ENCODE assay signal across 8 cellular contexts in the genomic region with DNA sequence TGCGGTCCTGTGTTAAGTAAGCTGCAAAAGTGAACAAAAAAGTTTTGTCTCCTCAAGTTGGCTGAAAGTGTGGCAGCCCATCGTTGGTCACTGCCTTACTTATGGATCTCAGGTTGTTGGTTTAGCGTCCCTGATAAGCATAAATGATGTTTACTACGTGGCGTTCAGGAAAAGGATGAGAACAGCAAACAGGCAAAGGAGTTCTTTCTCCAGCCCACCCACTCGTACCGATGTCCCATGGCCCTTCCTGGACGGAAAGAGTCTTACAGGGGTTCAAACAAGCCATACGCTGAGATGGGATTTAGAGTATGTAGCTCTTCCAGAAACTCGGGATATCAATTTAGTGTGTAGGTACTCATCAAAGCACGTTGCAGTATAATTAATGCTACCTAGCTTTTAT. TPM values are rescaled to one million over a fixed set of nuclear protein-coding genes. Genes with fewer than 3 reads are reported as not detected.
DNase-seq lines count a peak whose midpoint lies in the region; ATAC-seq, FAIRE-seq and TF ChIP-seq lines count a peak whose summit lies in the region.

No MANE protein-coding gene starts in this region.

- H3K9me3 ChIP-seq in keratinocyte (ENCODE audit: control insufficient read depth, low read depth, low read length) (no peaks in the 10 kb centered on the region), thoracic aorta (no peaks in the 10 kb centered on the region)

- no peak overlapping the region for H3K9ac ChIP-seq in keratinocyte (ENCODE audit: control insufficient read depth, extremely low read depth, insufficient read depth, low read length)

- peak overlapping the region; percentile 84 for H3K27ac Mint-ChIP-seq in activated CD4-positive, alpha-beta T cell treated with anti-CD3 and anti-CD28 coated beads, Interleukin-2, amount 10 ng/mL, durations not matched to agents 7 days and 5 days
- peak overlapping the region; percentile 57 for H3K27ac Mint-ChIP-seq in activated CD4-positive, alpha-beta memory T cell treated with anti-CD3 and anti-CD28 coated beads, Interleukin-2, amount 10 ng/mL, durations not matched to agents 7 days and 5 days

- no peaks in the 10 kb centered on the region for H3K9me3 Mint-ChIP-seq in activated CD4-positive, alpha-beta T cell treated with anti-CD3 and anti-CD28 coated beads, Interleukin-2, amount 10 ng/mL, durations not matched to agents 7 days and 5 days
- peaks cover 8% of the 10 kb centered on the region for H3K9me3 Mint-ChIP-seq in activated CD4-positive, alpha-beta memory T cell treated with anti-CD3 and anti-CD28 coated beads, Interleukin-2, amount 10 ng/mL, durations not matched to agents 7 days and 5 days

- peak; percentile 41 for FAIRE-seq in keratinocyte (lab: Jason Lieb, UNC)

- H3K36me3 Mint-ChIP-seq in activated CD4-positive, alpha-beta T cell treated with anti-CD3 and anti-CD28 coated beads, Interleukin-2, amount 10 ng/mL, durations not matched to agents 7 days and 5 days (ENCODE audit: low read depth), result peaks cover 9% of the 10 kb centered on the region
- H3K36me3 Mint-ChIP-seq in activated CD4-positive, alpha-beta memory T cell treated with anti-CD3 and anti-CD28 coated beads, Interleukin-2, amount 10 ng/mL, durations not matched to agents 7 days and 5 days (ENCODE audit: low read depth), result peaks cover 30% of the 10 kb centered on the region

- POLR2A ChIA-PET in activated CD4-positive, alpha-beta T cell treated with anti-CD3 and anti-CD28 coated beads, Interleukin-2, amount 10 ng/mL, durations not matched to agents 7 days and 5 days (lab: Charles Lee), result no interaction called here
- POLR2A ChIA-PET in activated CD4-positive, alpha-beta memory T cell treated with anti-CD3 and anti-CD28 coated beads, Interleukin-2, amount 10 ng/mL, durations not matched to agents 7 days and 5 days (lab: Charles Lee), result interaction anchor here (0.5 to 9.5 kb wide), 10 partner anchors 14 to 260 kb away, joined by 3 to 296 read pairs (median 31); partner anchors contain the start of gene NFIL3

- H3K27me3 ChIP-seq in keratinocyte (ENCODE audit: control insufficient read depth, extremely low read depth, insufficient read depth, low read length) (no peaks in the 10 kb centered on the region), thoracic aorta (replicated peaks; ENCODE audit: insufficient read depth) (no peaks in the 10 kb centered on the region)

- H2AFZ ChIP-seq in keratinocyte (ENCODE audit: control insufficient read depth, low read length), result peak overlapping the region; percentile 78

- H4K20me1 ChIP-seq in keratinocyte (ENCODE audit: control insufficient read depth, extremely low read depth, insufficient read depth, low read length), result no peaks in the 10 kb centered on the region

- peaks cover 18% of the 10 kb centered on the region for H3K4me1 ChIP-seq in keratinocyte (ENCODE audit: control insufficient read depth, extremely low read depth, insufficient read depth, low read length)
- H3K4me1 ChIP-seq in thoracic aorta (ENCODE audit: control insufficient read depth in 1 of 2, low read depth in 2 of 2), result peaks cover 14 to 27% of the 10 kb centered on the region in 2 donors

- H3K4me1 Mint-ChIP-seq in activated CD4-positive, alpha-beta T cell treated with anti-CD3 and anti-CD28 coated beads, Interleukin-2, amount 10 ng/mL, durations not matched to agents 7 days and 5 days, result peaks cover 45% of the 10 kb centered on the region
- peaks cover 48% of the 10 kb centered on the region for H3K4me1 Mint-ChIP-seq in activated CD4-positive, alpha-beta memory T cell treated with anti-CD3 and anti-CD28 coated beads, Interleukin-2, amount 10 ng/mL, durations not matched to agents 7 days and 5 days

- no peak for ATAC-seq in thoracic aorta (ENCODE audit: insufficient number of reproducible peaks, low FRiP score, low read depth)

- no peak for TF ChIP-seq CTCF in keratinocyte (optimal IDR thresholded peaks at IDR 0.05 in 1 of 3, IDR thresholded peaks at IDR 0.05 in 1 of 3, conservative IDR thresholded peaks at IDR 0.05 in 1 of 3; ENCODE audit: extremely low read depth in 1 of 3, insufficient read depth in 2 of 3, low read length in 3 of 3)
- TF ChIP-seq CTCF in thoracic aorta (IDR thresholded peaks at IDR 0.05), result no peak

- dilution Hi-C loops in keratinocyte (cut with MboI; ENCODE audit: extremely low pct_ligation_motif_present, low sequenced_read_pairs), result no loop called here

- no peaks in the 10 kb centered on the region for H3K27me3 Mint-ChIP-seq in activated CD4-positive, alpha-beta T cell treated with anti-CD3 and anti-CD28 coated beads, Interleukin-2, amount 10 ng/mL, durations not matched to agents 7 days and 5 days
- H3K27me3 Mint-ChIP-seq in activated CD4-positive, alpha-beta memory T cell treated with anti-CD3 and anti-CD28 coated beads, Interleukin-2, amount 10 ng/mL, durations not matched to agents 7 days and 5 days, result no peaks in the 10 kb centered on the region

- peak overlapping the region in 2 of 3 experiments; percentile 63 to 74 for H3K4me3 ChIP-seq in keratinocyte (ENCODE audit: control insufficient read depth in 2 of 3, extremely low read depth in 1 of 3, insufficient read depth in 2 of 3, low read depth in 1 of 3, low read length in 3 of 3)
- peak overlapping the region; percentile 95 for H3K4me3 ChIP-seq in thoracic aorta

- H3K27ac ChIP-seq in keratinocyte (ENCODE audit: control insufficient read depth, insufficient read depth, low read length) (no peak overlapping the region), thoracic aorta (peak overlapping the region; percentile 81 to 85)

- CTCF ChIA-PET in activated CD4-positive, alpha-beta T cell treated with anti-CD3 and anti-CD28 coated beads, Interleukin-2, amount 10 ng/mL, durations not matched to agents 7 days and 5 days (lab: Charles Lee), result interaction anchor here (0.7 to 1.1 kb wide), 2 partner anchors 38 to 64 kb away, joined by 3 to 4 read pairs; no protein-coding TSS in a partner anchor
- CTCF ChIA-PET in activated CD4-positive, alpha-beta memory T cell treated with anti-CD3 and anti-CD28 coated beads, Interleukin-2, amount 10 ng/mL, durations not matched to agents 7 days and 5 days (lab: Charles Lee), result interaction anchor here (0.9 to 6.4 kb wide), 4 partner anchors 11 to 312 kb away, joined by 3 to 54 read pairs (median 8); partner anchors contain the start of gene NFIL3

- H3K36me3 ChIP-seq in keratinocyte (ENCODE audit: control insufficient read depth in 2 of 2, extremely low read depth in 1 of 2, insufficient read depth in 2 of 2, low read length in 2 of 2) (peaks cover 0 to 3% of the 10 kb centered on the region in 2 experiments), thoracic aorta (no peaks in the 10 kb centered on the region)

- H3K9me1 ChIP-seq in keratinocyte (ENCODE audit: control insufficient read depth, extremely low read depth, insufficient read depth, low read length), result no peaks in the 10 kb centered on the region

- peak overlapping the region; percentile 93 for H3K4me3 Mint-ChIP-seq in activated CD4-positive, alpha-beta T cell treated with anti-CD3 and anti-CD28 coated beads, Interleukin-2, amount 10 ng/mL, durations not matched to agents 7 days and 5 days
- H3K4me3 Mint-ChIP-seq in activated CD4-positive, alpha-beta memory T cell treated with anti-CD3 and anti-CD28 coated beads, Interleukin-2, amount 10 ng/mL, durations not matched to agents 7 days and 5 days, result peak overlapping the region; percentile 99

- peaks cover 16% of the 10 kb centered on the region for H3K79me2 ChIP-seq in keratinocyte (ENCODE audit: control insufficient read depth, insufficient read depth, low read length)

- peak overlapping the region; percentile 90 for H3K4me2 ChIP-seq in keratinocyte (ENCODE audit: control insufficient read depth, extremely low read depth, insufficient read depth, low read depth, low read length)

- DNase-seq in activated CD4-positive, alpha-beta T cell treated with anti-CD3 and anti-CD28 coated beads, Interleukin-2, amount 10 ng/mL, durations not matched to agents 7 days and 5 days, result no peak
- DNase-seq in activated CD4-positive, alpha-beta T cell treated with anti-CD3 and anti-CD28 coated beads for 48 hours, result no peak
- DNase-seq in activated CD4-positive, alpha-beta memory T cell treated with anti-CD3 and anti-CD28 coated beads, Interleukin-2, amount 10 ng/mL, durations not matched to agents 7 days and 5 days, result no peak
- DNase-seq in keratinocyte (ENCODE audit: low read depth, low spot score), result no peak
- no peak for DNase-seq in thoracic aorta (ENCODE audit: low spot score)
- DNase-seq in stimulated activated CD4-positive, alpha-beta T cell treated with anti-CD3 and anti-CD28 coated beads, Interleukin-15, amount 100 ng/mL, for 24 hours, result no peak
- no peak for DNase-seq in NCI-H69 (lab: John Stamatoyannopoulos, UW)
- DNase-seq in NCI-H510A treated with DMSO at 0.1 percent for 48 hours (lab: John Stamatoyannopoulos, UW), result no peak

RNA-seq across cellular contexts. Expression of gene AUH, which starts 0.5 kb away (rescaled TPM):
- 10 to 100 TPM; 16.8 to 17.0 TPM for total RNA-seq in activated CD4-positive, alpha-beta T cell treated with anti-CD3 and anti-CD28 coated beads, Interleukin-2, amount 10 ng/mL, durations not matched to agents 7 days and 5 days
- total RNA-seq in activated CD4-positive, alpha-beta memory T cell treated with anti-CD3 and anti-CD28 coated beads, Interleukin-2, amount 10 ng/mL, durations not matched to agents 7 days and 5 days, result 10 to 100 TPM; 34.8 to 39.3 TPM
- polyA plus RNA-seq in keratinocyte, result 3.5 to 5.5 TPM (median 3.9 TPM) in 3 replicates
- 9.2 TPM for polyA plus RNA-seq in keratinocyte (2011; ENCODE audit: low read depth)
- polyA plus RNA-seq in keratinocyte (2011; cell fraction: cytosol; rRNA removed), result 3.4 and 5.2 TPM in 2 replicates
- 4.6 and 6.7 TPM in 2 replicates for polyA plus RNA-seq in keratinocyte (2011; cell fraction: nucleus; rRNA removed)
- polyA plus RNA-seq in keratinocyte (2012; ENCODE audit: low replicate concordance), result 4.5 and 7.6 TPM in 2 replicates
- 0.46 to 2.2 TPM (median 1.2 TPM) in 3 replicates for polyA minus RNA-seq in keratinocyte
- polyA minus RNA-seq in keratinocyte (2011; cell fraction: cytosol; rRNA and poly(A)+ RNA removed), result 5.0 TPM
- polyA minus RNA-seq in keratinocyte (2011; cell fraction: nucleus; rRNA and poly(A)+ RNA removed), result 5.0 and 7.1 TPM in 2 replicates
- total RNA-seq in thoracic aorta, result 10 to 100 TPM; 27.4 to 36.1 TPM
